15 cellular contexts compared by ENCODE assay signal in genomic region chr2:133504566-133505505, GRCh38.
DNase-seq lines count a peak whose midpoint lies in the region; ATAC-seq, FAIRE-seq and TF ChIP-seq lines count a peak whose summit lies in the region.
"Had no signal": no experiment of that assay in that cellular context is flagged by ENCODE, and none has a peak within 500 bp of the region (broad histone marks: within the 10 kb centered on the region; RNA-seq: fewer than 3 reads in every experiment).

No MANE protein-coding gene starts in this region.

- TF ChIP-seq CTCF in BE2C (IDR thresholded peaks at IDR 0.05; ENCODE audit: low read depth, low read length) (no peak), epithelial cell of esophagus (IDR thresholded peaks at IDR 0.05; ENCODE audit: insufficient read depth, low read depth, low read length, missing control alignments) (no peak), natural killer cell (IDR thresholded peaks at IDR 0.05) (no peak)

- no peaks in the 10 kb centered on the region for H3K27me3 Mint-ChIP-seq in natural killer cell (ENCODE audit: low read depth in 2 of 2)
- H3K27me3 Mint-ChIP-seq: activated CD4-positive, alpha-beta memory T cell treated with anti-CD3 and anti-CD28 coated beads for 36 hours had no signal

- no peak overlapping the region for H3K27ac Mint-ChIP-seq in natural killer cell
- H3K27ac Mint-ChIP-seq: activated CD4-positive, alpha-beta memory T cell treated with anti-CD3 and anti-CD28 coated beads for 36 hours; CD8-positive, alpha-beta T cell; GM23338 had no signal

- H3K36me3 ChIP-seq in BE2C, result no peaks in the 10 kb centered on the region

- H3K4me3 ChIP-seq in BE2C (ENCODE audit: low read depth, low read length) (no peak overlapping the region), epithelial cell of esophagus (ENCODE audit: low read length) (no peak overlapping the region)
- H3K4me3 ChIP-seq: GM23338 had no signal

- DNase-seq in BE2C, result peak; percentile 10
- DNase-seq in RCC 7860 (ENCODE audit: low spot score), result peak; percentile 30
- peak; percentile 68 for DNase-seq in epithelial cell of esophagus (ENCODE audit: low read depth)
- peak; percentile 53 for DNase-seq in mucosa of gallbladder (ENCODE audit: low spot score)
- no peak for DNase-seq in natural killer cell
- no peak for DNase-seq in GM19239 (ENCODE audit: insufficient read length, low spot score)
- DNase-seq: activated CD4-positive, alpha-beta memory T cell treated with anti-CD3 and anti-CD28 coated beads for 36 hours; CD8-positive, alpha-beta T cell; cerebellar nuclear complex; NCI-H1436; occipital lobe had no signal

- intact Hi-C loops in natural killer cell (cut with micrococcal nuclease), result no loop called here

- H3K36me3 Mint-ChIP-seq in natural killer cell, result no peaks in the 10 kb centered on the region
- H3K36me3 Mint-ChIP-seq: activated CD4-positive, alpha-beta memory T cell treated with anti-CD3 and anti-CD28 coated beads for 36 hours; CD8-positive, alpha-beta T cell had no signal

- no peaks in the 10 kb centered on the region for H3K4me1 ChIP-seq in BE2C

- no peaks in the 10 kb centered on the region for H3K27me3 ChIP-seq in BE2C

- H3K4me1 Mint-ChIP-seq in natural killer cell, result no peaks in the 10 kb centered on the region
- H3K4me1 Mint-ChIP-seq: GM23338 had no signal

- H3K4me3 Mint-ChIP-seq in natural killer cell, result no peak overlapping the region
- H3K4me3 Mint-ChIP-seq: activated CD4-positive, alpha-beta memory T cell treated with anti-CD3 and anti-CD28 coated beads for 36 hours; CD8-positive, alpha-beta T cell; GM23338 had no signal

- FAIRE-seq in RCC 7860 (lab: Jason Lieb, UNC) (peak; percentile 62), GM19239 (lab: Jason Lieb, UNC) (no peak)
- FAIRE-seq: GM18507 had no signal

- ATAC-seq in HG02610 (IDR thresholded peaks at IDR 0.05; ENCODE audit: unreplicated experiment), result no peak
- no peak for ATAC-seq in GM21423 (IDR thresholded peaks at IDR 0.05; ENCODE audit: unreplicated experiment)
- no peak for ATAC-seq in natural killer cell
- ATAC-seq: CD8-positive, alpha-beta T cell; GM23338 had no signal

- no peaks in the 10 kb centered on the region for H3K9me3 ChIP-seq in BE2C

- peaks cover 3 to 7% of the 10 kb centered on the region in 2 donors for H3K9me3 Mint-ChIP-seq in natural killer cell
- H3K9me3 Mint-ChIP-seq: activated CD4-positive, alpha-beta memory T cell treated with anti-CD3 and anti-CD28 coated beads for 36 hours; CD8-positive, alpha-beta T cell; GM23338 had no signal

Comparison
In these comparisons a context has a peak if more than half of its experiments do, and no peak if none do; other contexts are left out.
1. DNase-seq: peak in BE2C (single experiment), RCC 7860 (single experiment), epithelial cell of esophagus (single experiment) and mucosa of gallbladder (single experiment); none in natural killer cell (single experiment) and GM19239 (single experiment).